In genomic region chr16:31186176-31186575, GRCh38 we compare ENCODE assay signal across 1 cellular context.
TF ChIP-seq lines count a peak whose summit lies in the region.

No MANE protein-coding gene starts in this region.

TF ChIP-seq in H1, 55 proteins besides CTCF, POLR2A, EP300 and RAD21:
- TF ChIP-seq EGR1 (IDR thresholded peaks at IDR 0.05; ENCODE audit: borderline replicate concordance, low read depth, low read length) (no peak), RFX5 (IDR thresholded peaks at IDR 0.05; ENCODE audit: borderline replicate concordance, low read depth, low read length) (no peak), KDM1A (IDR thresholded peaks at IDR 0.05; ENCODE audit: borderline replicate concordance, low read length) (no peak), TAF7 (optimal IDR thresholded peaks at IDR 0.05; ENCODE audit: borderline replicate concordance, low read depth, low read length) (no peak), GTF2F1 (IDR thresholded peaks at IDR 0.05; ENCODE audit: borderline replicate concordance, low read depth, low read length) (no peak), GABPA (IDR thresholded peaks at IDR 0.05; ENCODE audit: borderline replicate concordance, insufficient read depth, low read length) (no peak), BRCA1 (IDR thresholded peaks at IDR 0.05; ENCODE audit: low read depth, low read length) (no peak), POLR2AphosphoS5 (IDR thresholded peaks at IDR 0.05; ENCODE audit: low read depth, low read length) (no peak), RBBP5 (IDR thresholded peaks at IDR 0.05; ENCODE audit: borderline replicate concordance, low read depth, low read length) (no peak), USF2 (IDR thresholded peaks at IDR 0.05; ENCODE audit: low read length) (no peak), TAF1 (IDR thresholded peaks at IDR 0.05; ENCODE audit: low read depth, low read length) (no peak)
